ENCODE assay signal across 1 cellular context in the genomic region with DNA sequence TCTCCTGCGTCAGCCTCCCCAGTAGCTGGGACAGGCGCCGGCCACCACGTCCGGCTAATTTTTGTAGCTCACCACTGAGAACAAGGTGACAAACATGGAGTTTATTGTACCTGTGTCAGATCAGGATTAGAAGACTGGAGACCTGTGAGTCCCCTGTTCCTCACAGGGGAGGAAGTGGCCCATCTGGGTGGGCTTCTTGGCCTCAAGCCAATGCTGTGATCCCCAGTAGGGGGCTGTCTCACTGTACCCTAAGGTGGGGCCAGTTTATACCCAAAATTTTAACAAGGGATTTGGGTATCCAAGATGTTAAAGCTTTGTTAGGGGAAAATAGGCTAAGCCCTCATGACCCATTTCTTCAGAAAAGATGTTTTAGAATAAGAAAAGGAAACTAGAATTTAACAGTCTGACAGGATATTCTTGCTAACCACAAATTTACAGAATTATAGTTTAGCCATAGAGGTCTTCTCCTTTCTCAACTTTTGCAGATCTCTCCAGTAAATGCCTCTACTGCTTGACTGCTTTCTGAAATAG.
TF ChIP-seq lines count a peak whose summit lies in the region.

No MANE protein-coding gene starts in this region.

TF ChIP-seq in GM12878, 131 proteins besides CTCF, POLR2A, EP300 and RAD21 (continued from another document and continues in another):
- TF ChIP-seq, protein P1, sequence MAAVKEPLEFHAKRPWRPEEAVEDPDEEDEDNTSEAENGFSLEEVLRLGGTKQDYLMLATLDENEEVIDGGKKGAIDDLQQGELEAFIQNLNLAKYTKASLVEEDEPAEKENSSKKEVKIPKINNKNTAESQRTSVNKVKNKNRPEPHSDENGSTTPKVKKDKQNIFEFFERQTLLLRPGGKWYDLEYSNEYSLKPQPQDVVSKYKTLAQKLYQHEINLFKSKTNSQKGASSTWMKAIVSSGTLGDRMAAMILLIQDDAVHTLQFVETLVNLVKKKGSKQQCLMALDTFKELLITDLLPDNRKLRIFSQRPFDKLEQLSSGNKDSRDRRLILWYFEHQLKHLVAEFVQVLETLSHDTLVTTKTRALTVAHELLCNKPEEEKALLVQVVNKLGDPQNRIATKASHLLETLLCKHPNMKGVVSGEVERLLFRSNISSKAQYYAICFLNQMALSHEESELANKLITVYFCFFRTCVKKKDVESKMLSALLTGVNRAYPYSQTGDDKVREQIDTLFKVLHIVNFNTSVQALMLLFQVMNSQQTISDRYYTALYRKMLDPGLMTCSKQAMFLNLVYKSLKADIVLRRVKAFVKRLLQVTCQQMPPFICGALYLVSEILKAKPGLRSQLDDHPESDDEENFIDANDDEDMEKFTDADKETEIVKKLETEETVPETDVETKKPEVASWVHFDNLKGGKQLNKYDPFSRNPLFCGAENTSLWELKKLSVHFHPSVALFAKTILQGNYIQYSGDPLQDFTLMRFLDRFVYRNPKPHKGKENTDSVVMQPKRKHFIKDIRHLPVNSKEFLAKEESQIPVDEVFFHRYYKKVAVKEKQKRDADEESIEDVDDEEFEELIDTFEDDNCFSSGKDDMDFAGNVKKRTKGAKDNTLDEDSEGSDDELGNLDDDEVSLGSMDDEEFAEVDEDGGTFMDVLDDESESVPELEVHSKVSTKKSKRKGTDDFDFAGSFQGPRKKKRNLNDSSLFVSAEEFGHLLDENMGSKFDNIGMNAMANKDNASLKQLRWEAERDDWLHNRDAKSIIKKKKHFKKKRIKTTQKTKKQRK (IDR thresholded peaks at IDR 0.05; ENCODE audit: low read depth, low read length): no peak
- TF ChIP-seq POLR2AphosphoS5 (IDR thresholded peaks at IDR 0.05; ENCODE audit: low read length) (peak; percentile 51; the same call in 1 of the 2 replicates), ZZZ3 (IDR thresholded peaks at IDR 0.05; ENCODE audit: control insufficient read depth, insufficient read length, low read depth) (no peak), BHLHE40 (IDR thresholded peaks at IDR 0.05; ENCODE audit: borderline replicate concordance in 1 of 2, low read depth in 2 of 2, low read length in 1 of 2) (peak in 1 of 2 experiments; percentile 9; a peak in 1 of 4 replicates), HDGF (IDR thresholded peaks at IDR 0.05) (0 out of 2 replicates have a peak, but pooled peaks have one; percentile 36), BRCA1 (IDR thresholded peaks at IDR 0.05; ENCODE audit: low read depth, low read length) (no peak), SREBF2 (IDR thresholded peaks at IDR 0.05; ENCODE audit: low read length) (no peak), SIN3A (IDR thresholded peaks at IDR 0.05; ENCODE audit: low read depth, low read length) (no peak), IKZF1 (conservative IDR thresholded peaks at IDR 0.05) (peak; percentile 56; the same call in 1 of the 2 replicates), BACH1 (IDR thresholded peaks at IDR 0.05; ENCODE audit: borderline replicate concordance) (no peak), MYB (IDR thresholded peaks at IDR 0.05; ENCODE audit: borderline replicate concordance, low read depth, low read length) (no peak), IKZF2 (IDR thresholded peaks at IDR 0.05) (peak; percentile 47 to 53; a peak in 3 of 4 replicates), ATF7 (IDR thresholded peaks at IDR 0.05; ENCODE audit: low read depth) (0 out of 2 replicates have a peak, but pooled peaks have one; percentile 5), ASH2L (IDR thresholded peaks at IDR 0.05; ENCODE audit: borderline replicate concordance, low read depth) (no peak), DPF2 (IDR thresholded peaks at IDR 0.05) (peak; percentile 70; the same call in 1 of the 2 replicates), ZBED1 (IDR thresholded peaks at IDR 0.05; ENCODE audit: borderline replicate concordance) (no peak), RAD51 (IDR thresholded peaks at IDR 0.05) (no peak), NFIC (IDR thresholded peaks at IDR 0.05; ENCODE audit: low read depth, low read length) (peak; percentile 12; the same call in 1 of the 2 replicates), RBBP5 (conservative IDR thresholded peaks at IDR 0.05) (no peak), CBX5 (IDR thresholded peaks at IDR 0.05; ENCODE audit: low read depth) (no peak), SUZ12 (IDR thresholded peaks at IDR 0.05; ENCODE audit: unreplicated experiment) (no peak), ZNF274 (IDR thresholded peaks at IDR 0.05; ENCODE audit: insufficient read depth, insufficient read length) (no peak), SP1 (IDR thresholded peaks at IDR 0.05; ENCODE audit: low read depth, low read length) (no peak), SKIL (IDR thresholded peaks at IDR 0.05; ENCODE audit: low read depth, poor library complexity, severe bottlenecking) (peak; percentile 48), JUNB (IDR thresholded peaks at IDR 0.05) (no peak), SMARCA5 (IDR thresholded peaks at IDR 0.05) (0 out of 2 replicates have a peak, but pooled peaks have one; percentile 38), FOXM1 (IDR thresholded peaks at IDR 0.05; ENCODE audit: low read depth, low read length) (0 out of 2 replicates have a peak, but pooled peaks have one; percentile 23), SMAD1 (IDR thresholded peaks at IDR 0.05; ENCODE audit: low read depth, partially characterized antibody) (peak; percentile 87), TBL1XR1 (IDR thresholded peaks at IDR 0.05; ENCODE audit: low read depth, low read length) (no peak), ZBTB11 (CRISPR knock-in tag; IDR thresholded peaks at IDR 0.05) (no peak), TCF7 (IDR thresholded peaks at IDR 0.05; ENCODE audit: borderline replicate concordance) (no peak), SMAD5 (IDR thresholded peaks at IDR 0.05; ENCODE audit: low read depth) (no peak), CREB1 (IDR thresholded peaks at IDR 0.05; ENCODE audit: low read depth) (0 out of 2 replicates have a peak, but pooled peaks have one; percentile 11), MLLT1 (IDR thresholded peaks at IDR 0.05) (peak; percentile 26; the same call in 1 of the 2 replicates), MTA2 (IDR thresholded peaks at IDR 0.05; ENCODE audit: low read depth) (peak; percentile 64; the same call in 1 of the 2 replicates), MXI1 (IDR thresholded peaks at IDR 0.05; ENCODE audit: low read depth, low read length) (no peak), TARDBP (IDR thresholded peaks at IDR 0.05; ENCODE audit: borderline replicate concordance) (no peak), KAT2A (conservative IDR thresholded peaks at IDR 0.05; ENCODE audit: control insufficient read depth, low read depth, low read length) (no peak), YBX1 (IDR thresholded peaks at IDR 0.05) (no peak), STAT1 (conservative IDR thresholded peaks at IDR 0.05) (no peak), ZNF384 (IDR thresholded peaks at IDR 0.05; ENCODE audit: borderline replicate concordance, low read depth, low read length) (no peak), KDM1A (IDR thresholded peaks at IDR 0.05; ENCODE audit: borderline replicate concordance) (no peak)
- TF ChIP-seq, protein P2, sequence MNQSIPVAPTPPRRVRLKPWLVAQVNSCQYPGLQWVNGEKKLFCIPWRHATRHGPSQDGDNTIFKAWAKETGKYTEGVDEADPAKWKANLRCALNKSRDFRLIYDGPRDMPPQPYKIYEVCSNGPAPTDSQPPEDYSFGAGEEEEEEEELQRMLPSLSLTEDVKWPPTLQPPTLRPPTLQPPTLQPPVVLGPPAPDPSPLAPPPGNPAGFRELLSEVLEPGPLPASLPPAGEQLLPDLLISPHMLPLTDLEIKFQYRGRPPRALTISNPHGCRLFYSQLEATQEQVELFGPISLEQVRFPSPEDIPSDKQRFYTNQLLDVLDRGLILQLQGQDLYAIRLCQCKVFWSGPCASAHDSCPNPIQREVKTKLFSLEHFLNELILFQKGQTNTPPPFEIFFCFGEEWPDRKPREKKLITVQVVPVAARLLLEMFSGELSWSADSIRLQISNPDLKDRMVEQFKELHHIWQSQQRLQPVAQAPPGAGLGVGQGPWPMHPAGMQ (IDR thresholded peaks at IDR 0.05; ENCODE audit: borderline replicate concordance): no peak
- TF ChIP-seq, protein P3, sequence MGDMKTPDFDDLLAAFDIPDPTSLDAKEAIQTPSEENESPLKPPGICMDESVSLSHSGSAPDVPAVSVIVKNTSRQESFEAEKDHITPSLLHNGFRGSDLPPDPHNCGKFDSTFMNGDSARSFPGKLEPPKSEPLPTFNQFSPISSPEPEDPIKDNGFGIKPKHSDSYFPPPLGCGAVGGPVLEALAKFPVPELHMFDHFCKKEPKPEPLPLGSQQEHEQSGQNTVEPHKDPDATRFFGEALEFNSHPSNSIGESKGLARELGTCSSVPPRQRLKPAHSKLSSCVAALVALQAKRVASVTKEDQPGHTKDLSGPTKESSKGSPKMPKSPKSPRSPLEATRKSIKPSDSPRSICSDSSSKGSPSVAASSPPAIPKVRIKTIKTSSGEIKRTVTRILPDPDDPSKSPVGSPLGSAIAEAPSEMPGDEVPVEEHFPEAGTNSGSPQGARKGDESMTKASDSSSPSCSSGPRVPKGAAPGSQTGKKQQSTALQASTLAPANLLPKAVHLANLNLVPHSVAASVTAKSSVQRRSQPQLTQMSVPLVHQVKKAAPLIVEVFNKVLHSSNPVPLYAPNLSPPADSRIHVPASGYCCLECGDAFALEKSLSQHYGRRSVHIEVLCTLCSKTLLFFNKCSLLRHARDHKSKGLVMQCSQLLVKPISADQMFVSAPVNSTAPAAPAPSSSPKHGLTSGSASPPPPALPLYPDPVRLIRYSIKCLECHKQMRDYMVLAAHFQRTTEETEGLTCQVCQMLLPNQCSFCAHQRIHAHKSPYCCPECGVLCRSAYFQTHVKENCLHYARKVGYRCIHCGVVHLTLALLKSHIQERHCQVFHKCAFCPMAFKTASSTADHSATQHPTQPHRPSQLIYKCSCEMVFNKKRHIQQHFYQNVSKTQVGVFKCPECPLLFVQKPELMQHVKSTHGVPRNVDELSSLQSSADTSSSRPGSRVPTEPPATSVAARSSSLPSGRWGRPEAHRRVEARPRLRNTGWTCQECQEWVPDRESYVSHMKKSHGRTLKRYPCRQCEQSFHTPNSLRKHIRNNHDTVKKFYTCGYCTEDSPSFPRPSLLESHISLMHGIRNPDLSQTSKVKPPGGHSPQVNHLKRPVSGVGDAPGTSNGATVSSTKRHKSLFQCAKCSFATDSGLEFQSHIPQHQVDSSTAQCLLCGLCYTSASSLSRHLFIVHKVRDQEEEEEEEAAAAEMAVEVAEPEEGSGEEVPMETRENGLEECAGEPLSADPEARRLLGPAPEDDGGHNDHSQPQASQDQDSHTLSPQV (IDR thresholded peaks at IDR 0.05): peak; percentile 75; the same call in 1 of the 2 replicates
- TF ChIP-seq, protein P4, sequence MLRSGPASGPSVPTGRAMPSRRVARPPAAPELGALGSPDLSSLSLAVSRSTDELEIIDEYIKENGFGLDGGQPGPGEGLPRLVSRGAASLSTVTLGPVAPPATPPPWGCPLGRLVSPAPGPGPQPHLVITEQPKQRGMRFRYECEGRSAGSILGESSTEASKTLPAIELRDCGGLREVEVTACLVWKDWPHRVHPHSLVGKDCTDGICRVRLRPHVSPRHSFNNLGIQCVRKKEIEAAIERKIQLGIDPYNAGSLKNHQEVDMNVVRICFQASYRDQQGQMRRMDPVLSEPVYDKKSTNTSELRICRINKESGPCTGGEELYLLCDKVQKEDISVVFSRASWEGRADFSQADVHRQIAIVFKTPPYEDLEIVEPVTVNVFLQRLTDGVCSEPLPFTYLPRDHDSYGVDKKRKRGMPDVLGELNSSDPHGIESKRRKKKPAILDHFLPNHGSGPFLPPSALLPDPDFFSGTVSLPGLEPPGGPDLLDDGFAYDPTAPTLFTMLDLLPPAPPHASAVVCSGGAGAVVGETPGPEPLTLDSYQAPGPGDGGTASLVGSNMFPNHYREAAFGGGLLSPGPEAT (IDR thresholded peaks at IDR 0.05; ENCODE audit: low read depth): 0 out of 2 replicates have a peak, but pooled peaks have one; percentile 47
